In the genomic region with DNA sequence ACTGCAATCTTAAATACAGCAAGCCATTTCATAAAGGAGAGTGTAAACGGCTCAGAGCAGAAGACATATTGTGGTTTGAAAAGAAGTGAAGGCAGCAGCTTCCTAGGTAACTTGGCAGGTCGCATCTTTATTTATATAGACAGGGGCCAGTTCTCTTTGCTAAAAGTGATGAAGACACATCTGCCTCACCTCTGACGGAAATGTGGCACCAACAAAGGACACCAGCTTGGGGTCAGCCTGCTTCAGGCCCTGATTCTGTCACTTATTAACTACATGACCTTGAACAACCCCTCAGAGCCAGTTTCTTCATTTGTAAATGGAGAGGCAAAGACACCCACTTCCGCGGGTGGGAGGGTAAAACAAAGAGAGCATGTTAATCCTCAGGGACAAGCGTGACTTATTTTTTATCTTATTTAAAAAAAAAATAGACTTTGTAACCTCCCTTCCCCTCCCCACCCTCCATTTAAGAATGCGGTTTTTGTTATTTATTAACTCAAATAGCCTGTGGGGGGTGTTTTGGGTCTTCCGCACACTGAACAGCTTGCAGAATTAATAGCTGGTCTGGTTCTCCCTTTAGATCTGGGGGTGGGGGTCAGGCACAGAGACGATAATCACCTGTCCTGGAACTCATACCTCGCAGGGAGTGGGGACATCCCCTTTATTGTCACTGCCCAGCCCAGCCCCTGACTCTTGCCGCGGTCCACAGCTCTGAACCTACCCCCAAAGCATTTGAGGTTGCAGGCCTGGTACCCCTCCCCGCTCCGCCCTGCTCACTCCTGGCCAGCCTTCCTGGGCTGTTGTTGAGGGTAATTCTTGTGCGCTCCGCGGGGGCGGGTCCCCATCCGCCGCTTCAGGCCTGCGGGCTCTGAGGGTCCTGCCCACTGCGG, we compare ENCODE assay signal across 1 cellular context.
TF ChIP-seq lines count a peak whose summit lies in the region.

No MANE protein-coding gene starts in this region.

TF ChIP-seq in HepG2, 621 proteins besides CTCF, POLR2A, EP300 and RAD21 (continued from another document and continues in another):
- TF ChIP-seq, protein P1, sequence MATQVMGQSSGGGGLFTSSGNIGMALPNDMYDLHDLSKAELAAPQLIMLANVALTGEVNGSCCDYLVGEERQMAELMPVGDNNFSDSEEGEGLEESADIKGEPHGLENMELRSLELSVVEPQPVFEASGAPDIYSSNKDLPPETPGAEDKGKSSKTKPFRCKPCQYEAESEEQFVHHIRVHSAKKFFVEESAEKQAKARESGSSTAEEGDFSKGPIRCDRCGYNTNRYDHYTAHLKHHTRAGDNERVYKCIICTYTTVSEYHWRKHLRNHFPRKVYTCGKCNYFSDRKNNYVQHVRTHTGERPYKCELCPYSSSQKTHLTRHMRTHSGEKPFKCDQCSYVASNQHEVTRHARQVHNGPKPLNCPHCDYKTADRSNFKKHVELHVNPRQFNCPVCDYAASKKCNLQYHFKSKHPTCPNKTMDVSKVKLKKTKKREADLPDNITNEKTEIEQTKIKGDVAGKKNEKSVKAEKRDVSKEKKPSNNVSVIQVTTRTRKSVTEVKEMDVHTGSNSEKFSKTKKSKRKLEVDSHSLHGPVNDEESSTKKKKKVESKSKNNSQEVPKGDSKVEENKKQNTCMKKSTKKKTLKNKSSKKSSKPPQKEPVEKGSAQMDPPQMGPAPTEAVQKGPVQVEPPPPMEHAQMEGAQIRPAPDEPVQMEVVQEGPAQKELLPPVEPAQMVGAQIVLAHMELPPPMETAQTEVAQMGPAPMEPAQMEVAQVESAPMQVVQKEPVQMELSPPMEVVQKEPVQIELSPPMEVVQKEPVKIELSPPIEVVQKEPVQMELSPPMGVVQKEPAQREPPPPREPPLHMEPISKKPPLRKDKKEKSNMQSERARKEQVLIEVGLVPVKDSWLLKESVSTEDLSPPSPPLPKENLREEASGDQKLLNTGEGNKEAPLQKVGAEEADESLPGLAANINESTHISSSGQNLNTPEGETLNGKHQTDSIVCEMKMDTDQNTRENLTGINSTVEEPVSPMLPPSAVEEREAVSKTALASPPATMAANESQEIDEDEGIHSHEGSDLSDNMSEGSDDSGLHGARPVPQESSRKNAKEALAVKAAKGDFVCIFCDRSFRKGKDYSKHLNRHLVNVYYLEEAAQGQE (IDR thresholded peaks at IDR 0.05; ENCODE audit: borderline replicate concordance in 1 of 2, low read depth in 1 of 2, low read length in 2 of 2), result peak in 1 of 2 experiments; percentile 73; a peak in 2 of 4 replicates
- TF ChIP-seq, protein P2, sequence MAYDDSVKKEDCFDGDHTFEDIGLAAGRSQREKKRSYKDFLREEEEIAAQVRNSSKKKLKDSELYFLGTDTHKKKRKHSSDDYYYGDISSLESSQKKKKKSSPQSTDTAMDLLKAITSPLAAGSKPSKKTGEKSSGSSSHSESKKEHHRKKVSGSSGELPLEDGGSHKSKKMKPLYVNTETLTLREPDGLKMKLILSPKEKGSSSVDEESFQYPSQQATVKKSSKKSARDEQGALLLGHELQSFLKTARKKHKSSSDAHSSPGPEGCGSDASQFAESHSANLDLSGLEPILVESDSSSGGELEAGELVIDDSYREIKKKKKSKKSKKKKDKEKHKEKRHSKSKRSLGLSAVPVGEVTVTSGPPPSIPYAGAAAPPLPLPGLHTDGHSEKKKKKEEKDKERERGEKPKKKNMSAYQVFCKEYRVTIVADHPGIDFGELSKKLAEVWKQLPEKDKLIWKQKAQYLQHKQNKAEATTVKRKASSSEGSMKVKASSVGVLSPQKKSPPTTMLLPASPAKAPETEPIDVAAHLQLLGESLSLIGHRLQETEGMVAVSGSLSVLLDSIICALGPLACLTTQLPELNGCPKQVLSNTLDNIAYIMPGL (CRISPR knock-in tag; IDR thresholded peaks at IDR 0.05; ENCODE audit: borderline replicate concordance in 1 of 2, low read depth in 1 of 2), result peak in 1 of 2 experiments; percentile 43; a peak in 3 of 4 replicates
- peak; percentile 73; the same call in 1 of the 2 replicates for TF ChIP-seq MAF1 (CRISPR knock-in tag; IDR thresholded peaks at IDR 0.05; ENCODE audit: borderline replicate concordance)
- TF ChIP-seq, protein P3, sequence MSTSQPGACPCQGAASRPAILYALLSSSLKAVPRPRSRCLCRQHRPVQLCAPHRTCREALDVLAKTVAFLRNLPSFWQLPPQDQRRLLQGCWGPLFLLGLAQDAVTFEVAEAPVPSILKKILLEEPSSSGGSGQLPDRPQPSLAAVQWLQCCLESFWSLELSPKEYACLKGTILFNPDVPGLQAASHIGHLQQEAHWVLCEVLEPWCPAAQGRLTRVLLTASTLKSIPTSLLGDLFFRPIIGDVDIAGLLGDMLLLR (CRISPR knock-in tag; IDR thresholded peaks at IDR 0.05), result 0 out of 2 replicates have a peak, but pooled peaks have one; percentile 21
- peak; percentile 28; the same call in 1 of the 2 replicates for TF ChIP-seq ZNF343 (CRISPR knock-in tag; IDR thresholded peaks at IDR 0.05)
- TF ChIP-seq, protein P4, sequence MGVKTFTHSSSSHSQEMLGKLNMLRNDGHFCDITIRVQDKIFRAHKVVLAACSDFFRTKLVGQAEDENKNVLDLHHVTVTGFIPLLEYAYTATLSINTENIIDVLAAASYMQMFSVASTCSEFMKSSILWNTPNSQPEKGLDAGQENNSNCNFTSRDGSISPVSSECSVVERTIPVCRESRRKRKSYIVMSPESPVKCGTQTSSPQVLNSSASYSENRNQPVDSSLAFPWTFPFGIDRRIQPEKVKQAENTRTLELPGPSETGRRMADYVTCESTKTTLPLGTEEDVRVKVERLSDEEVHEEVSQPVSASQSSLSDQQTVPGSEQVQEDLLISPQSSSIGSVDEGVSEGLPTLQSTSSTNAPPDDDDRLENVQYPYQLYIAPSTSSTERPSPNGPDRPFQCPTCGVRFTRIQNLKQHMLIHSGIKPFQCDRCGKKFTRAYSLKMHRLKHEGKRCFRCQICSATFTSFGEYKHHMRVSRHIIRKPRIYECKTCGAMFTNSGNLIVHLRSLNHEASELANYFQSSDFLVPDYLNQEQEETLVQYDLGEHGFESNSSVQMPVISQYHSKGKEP (CRISPR knock-in tag; IDR thresholded peaks at IDR 0.05), result 0 out of 2 replicates have a peak, but pooled peaks have one; percentile 5
- no peak for TF ChIP-seq NPAS2 (CRISPR knock-in tag; IDR thresholded peaks at IDR 0.05; ENCODE audit: borderline replicate concordance)
- no peak for TF ChIP-seq ZNF737 (CRISPR knock-in tag; IDR thresholded peaks at IDR 0.05; ENCODE audit: borderline replicate concordance)
- peak; percentile 95 for TF ChIP-seq ELF3 (CRISPR knock-in tag; IDR thresholded peaks at IDR 0.05)
- no peak; the same call in 1 of the 2 replicates for TF ChIP-seq ZNF20 (CRISPR knock-in tag; IDR thresholded peaks at IDR 0.05)
- TF ChIP-seq FOSL1 (CRISPR knock-in tag; IDR thresholded peaks at IDR 0.05; ENCODE audit: borderline replicate concordance), result no peak
- no peak; the same call in 1 of the 2 replicates for TF ChIP-seq ZNF598 (CRISPR knock-in tag; IDR thresholded peaks at IDR 0.05; ENCODE audit: borderline replicate concordance)
- TF ChIP-seq, protein P5, sequence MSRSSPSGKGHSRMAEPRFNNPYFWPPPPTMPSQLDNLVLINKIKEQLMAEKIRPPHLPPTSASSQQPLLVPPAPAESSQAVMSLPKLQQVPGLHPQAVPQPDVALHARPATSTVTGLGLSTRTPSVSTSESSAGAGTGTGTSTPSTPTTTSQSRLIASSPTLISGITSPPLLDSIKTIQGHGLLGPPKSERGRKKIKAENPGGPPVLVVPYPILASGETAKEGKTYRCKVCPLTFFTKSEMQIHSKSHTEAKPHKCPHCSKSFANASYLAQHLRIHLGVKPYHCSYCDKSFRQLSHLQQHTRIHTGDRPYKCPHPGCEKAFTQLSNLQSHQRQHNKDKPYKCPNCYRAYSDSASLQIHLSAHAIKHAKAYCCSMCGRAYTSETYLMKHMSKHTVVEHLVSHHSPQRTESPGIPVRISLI (CRISPR knock-in tag; IDR thresholded peaks at IDR 0.05; ENCODE audit: borderline replicate concordance), result peak; percentile 100
- TF ChIP-seq ZBTB1 (CRISPR knock-in tag; IDR thresholded peaks at IDR 0.05; ENCODE audit: borderline replicate concordance), result no peak
- TF ChIP-seq THYN1 (CRISPR knock-in tag; IDR thresholded peaks at IDR 0.05; ENCODE audit: borderline replicate concordance, low read depth), result 0 out of 2 replicates have a peak, but pooled peaks have one; percentile 28
- TF ChIP-seq, protein P6, sequence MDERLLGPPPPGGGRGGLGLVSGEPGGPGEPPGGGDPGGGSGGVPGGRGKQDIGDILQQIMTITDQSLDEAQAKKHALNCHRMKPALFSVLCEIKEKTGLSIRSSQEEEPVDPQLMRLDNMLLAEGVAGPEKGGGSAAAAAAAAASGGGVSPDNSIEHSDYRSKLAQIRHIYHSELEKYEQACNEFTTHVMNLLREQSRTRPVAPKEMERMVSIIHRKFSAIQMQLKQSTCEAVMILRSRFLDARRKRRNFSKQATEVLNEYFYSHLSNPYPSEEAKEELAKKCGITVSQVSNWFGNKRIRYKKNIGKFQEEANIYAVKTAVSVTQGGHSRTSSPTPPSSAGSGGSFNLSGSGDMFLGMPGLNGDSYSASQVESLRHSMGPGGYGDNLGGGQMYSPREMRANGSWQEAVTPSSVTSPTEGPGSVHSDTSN (CRISPR knock-in tag; IDR thresholded peaks at IDR 0.05), result peak; percentile 62; the same call in 1 of the 2 replicates
- peak; percentile 20; the same call in 1 of the 2 replicates for TF ChIP-seq DNMT3B (CRISPR knock-in tag; conservative IDR thresholded peaks at IDR 0.05)
- 0 out of 2 replicates have a peak, but pooled peaks have one; percentile 35 for TF ChIP-seq ZNF274 (CRISPR knock-in tag; IDR thresholded peaks at IDR 0.05)
- TF ChIP-seq ZNF7 (CRISPR knock-in tag; IDR thresholded peaks at IDR 0.05), result no peak
- TF ChIP-seq HNRNPLL (IDR thresholded peaks at IDR 0.05; ENCODE audit: low read depth, low read length, poor library complexity, severe bottlenecking), result peak; percentile 48
- TF ChIP-seq KDM2A (CRISPR knock-in tag; IDR thresholded peaks at IDR 0.05; ENCODE audit: borderline replicate concordance, low read depth), result 0 out of 2 replicates have a peak, but pooled peaks have one; percentile 45
- TF ChIP-seq CC2D1A (CRISPR knock-in tag; IDR thresholded peaks at IDR 0.05), result peak; percentile 90; the same call in 1 of the 2 replicates
- TF ChIP-seq NFKBIZ (CRISPR knock-in tag; IDR thresholded peaks at IDR 0.05), result peak; percentile 75
- TF ChIP-seq, protein P7, sequence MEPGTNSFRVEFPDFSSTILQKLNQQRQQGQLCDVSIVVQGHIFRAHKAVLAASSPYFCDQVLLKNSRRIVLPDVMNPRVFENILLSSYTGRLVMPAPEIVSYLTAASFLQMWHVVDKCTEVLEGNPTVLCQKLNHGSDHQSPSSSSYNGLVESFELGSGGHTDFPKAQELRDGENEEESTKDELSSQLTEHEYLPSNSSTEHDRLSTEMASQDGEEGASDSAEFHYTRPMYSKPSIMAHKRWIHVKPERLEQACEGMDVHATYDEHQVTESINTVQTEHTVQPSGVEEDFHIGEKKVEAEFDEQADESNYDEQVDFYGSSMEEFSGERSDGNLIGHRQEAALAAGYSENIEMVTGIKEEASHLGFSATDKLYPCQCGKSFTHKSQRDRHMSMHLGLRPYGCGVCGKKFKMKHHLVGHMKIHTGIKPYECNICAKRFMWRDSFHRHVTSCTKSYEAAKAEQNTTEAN (CRISPR knock-in tag; conservative IDR thresholded peaks at IDR 0.05), result peak; percentile 64
- TF ChIP-seq, protein P8, sequence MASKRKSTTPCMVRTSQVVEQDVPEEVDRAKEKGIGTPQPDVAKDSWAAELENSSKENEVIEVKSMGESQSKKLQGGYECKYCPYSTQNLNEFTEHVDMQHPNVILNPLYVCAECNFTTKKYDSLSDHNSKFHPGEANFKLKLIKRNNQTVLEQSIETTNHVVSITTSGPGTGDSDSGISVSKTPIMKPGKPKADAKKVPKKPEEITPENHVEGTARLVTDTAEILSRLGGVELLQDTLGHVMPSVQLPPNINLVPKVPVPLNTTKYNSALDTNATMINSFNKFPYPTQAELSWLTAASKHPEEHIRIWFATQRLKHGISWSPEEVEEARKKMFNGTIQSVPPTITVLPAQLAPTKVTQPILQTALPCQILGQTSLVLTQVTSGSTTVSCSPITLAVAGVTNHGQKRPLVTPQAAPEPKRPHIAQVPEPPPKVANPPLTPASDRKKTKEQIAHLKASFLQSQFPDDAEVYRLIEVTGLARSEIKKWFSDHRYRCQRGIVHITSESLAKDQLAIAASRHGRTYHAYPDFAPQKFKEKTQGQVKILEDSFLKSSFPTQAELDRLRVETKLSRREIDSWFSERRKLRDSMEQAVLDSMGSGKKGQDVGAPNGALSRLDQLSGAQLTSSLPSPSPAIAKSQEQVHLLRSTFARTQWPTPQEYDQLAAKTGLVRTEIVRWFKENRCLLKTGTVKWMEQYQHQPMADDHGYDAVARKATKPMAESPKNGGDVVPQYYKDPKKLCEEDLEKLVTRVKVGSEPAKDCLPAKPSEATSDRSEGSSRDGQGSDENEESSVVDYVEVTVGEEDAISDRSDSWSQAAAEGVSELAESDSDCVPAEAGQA (IDR thresholded peaks at IDR 0.05; ENCODE audit: low read depth), result no peak; the same call in none of the 2 replicates
- TF ChIP-seq, protein P8 (CRISPR knock-in tag; IDR thresholded peaks at IDR 0.05; ENCODE audit: borderline replicate concordance), result 0 out of 2 replicates have a peak, but pooled peaks have one; percentile 73
